Comparison of ENCODE assay signal across 23 cellular contexts in genomic region chr14:71672596-71672995, GRCh38.
"Had no signal": no experiment of that assay in that cellular context is flagged by ENCODE, and none has a peak within 500 bp of the region (broad histone marks: within the 10 kb centered on the region; RNA-seq: fewer than 3 reads in every experiment).

No MANE protein-coding gene starts in this region.

- H3K27ac Mint-ChIP-seq: neural progenitor cell had no signal

- H3K79me2 ChIP-seq: parathyroid adenoma had no signal

- H3K27me3 ChIP-seq: gastrocnemius medialis, neural progenitor cell, right lobe of liver, spleen, stomach, transverse colon had no signal

- ATAC-seq: esophagus mucosa; gastrocnemius medialis; left lobe of liver; mucosa of descending colon; natural killer cell treated with Interleukin-12 subunit alpha and Interleukin-12 subunit beta and Interleukin-15 and Interleukin-18, amount 100 ng/mL, for 72 hours; right lobe of liver had no signal

- H3K4me1 ChIP-seq: gastrocnemius medialis, parathyroid adenoma, prostate gland, right lobe of liver, stomach, transverse colon had no signal

- H2AFZ ChIP-seq: neural progenitor cell, parathyroid adenoma had no signal

- H3K4me3 ChIP-seq: gastrocnemius medialis, mucosa of descending colon, neural progenitor cell, prostate gland, right lobe of liver, spleen, stomach, thoracic aorta, transverse colon had no signal

- H3K4me3 Mint-ChIP-seq: natural killer cell treated with Interleukin-12 subunit alpha and Interleukin-12 subunit beta and Interleukin-15 and Interleukin-18, amount 100 ng/mL, for 72 hours; neural progenitor cell had no signal

- H3K4me2 ChIP-seq: neural progenitor cell had no signal

- H3K9ac ChIP-seq: neural progenitor cell, parathyroid adenoma had no signal

- H3K9me3 Mint-ChIP-seq: natural killer cell treated with Interleukin-12 subunit alpha and Interleukin-12 subunit beta and Interleukin-15 and Interleukin-18, amount 100 ng/mL, for 72 hours had no signal

- H3K27ac ChIP-seq: gastrocnemius medialis, neural progenitor cell, parathyroid adenoma, prostate gland, right lobe of liver, spleen, stomach, thoracic aorta, transverse colon had no signal

- H3K27me3 Mint-ChIP-seq: natural killer cell treated with Interleukin-12 subunit alpha and Interleukin-12 subunit beta and Interleukin-15 and Interleukin-18, amount 100 ng/mL, for 72 hours had no signal

- H3K9me3 ChIP-seq: gastrocnemius medialis, mucosa of descending colon, prostate gland, right lobe of liver, stomach, thoracic aorta, transverse colon had no signal

- H3K4me1 Mint-ChIP-seq: neural progenitor cell had no signal

- DNase-seq: effector memory CD4-positive, alpha-beta T cell; gastrocnemius medialis; glutamatergic neuron; islet precursor cell; mammary epithelial cell; mucosa of descending colon; nucleus accumbens; right lobe of liver; spleen; stimulated activated CD4-positive, alpha-beta T cell treated with anti-CD3 and anti-CD28 coated beads, Interleukin-15, amount 100 ng/mL, for 24 hours; stimulated activated CD4-positive, alpha-beta T cell treated with anti-CD3 and anti-CD28 coated beads, Interleukin-1b, Interleukin-23, amount 100 ng/mL, for 48 hours; stimulated activated CD4-positive, alpha-beta T cell treated with anti-CD3 and anti-CD28 coated beads, Interleukin-4, amount 100 ng/mL, for 4 hours; stimulated activated naive CD4-positive, alpha-beta T cell; stomach; substantia nigra; transverse colon had no signal

- H3K36me3 ChIP-seq: gastrocnemius medialis, neural progenitor cell, prostate gland had no signal
